In the genomic region with DNA sequence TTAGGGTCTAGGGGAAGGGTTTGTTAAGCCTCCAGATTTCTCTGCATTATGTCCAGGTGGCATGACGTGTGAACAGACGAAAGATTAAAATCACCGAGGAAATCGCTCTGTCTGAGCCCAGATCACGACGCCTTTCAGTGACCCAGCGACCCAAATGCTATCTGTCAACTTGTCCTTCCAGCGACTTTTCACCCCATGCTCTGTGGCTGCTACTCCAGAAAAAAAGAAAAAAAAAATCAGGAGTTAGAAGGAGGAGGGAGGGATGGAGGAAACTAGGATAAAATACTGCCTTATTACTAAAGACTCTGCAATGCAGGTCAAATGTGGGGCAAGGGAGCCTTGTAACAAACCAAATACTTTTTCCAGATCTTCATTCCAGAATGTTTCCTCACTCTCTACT, we compare ENCODE assay signal across 16 cellular contexts.
DNase-seq lines count a peak whose midpoint lies in the region; ATAC-seq, FAIRE-seq and TF ChIP-seq lines count a peak whose summit lies in the region.
"Had no signal": no experiment of that assay in that cellular context is flagged by ENCODE, and none has a peak within 500 bp of the region (broad histone marks: within the 10 kb centered on the region; RNA-seq: fewer than 3 reads in every experiment).

No MANE protein-coding gene starts in this region.

- no peaks in the 10 kb centered on the region for H3K79me1 ChIP-seq in IMR-90 (ENCODE audit: low read depth in 1 of 2, low read length in 2 of 2)

- no peak for TF ChIP-seq CTCF in AG09309 (IDR thresholded peaks at IDR 0.05; ENCODE audit: control insufficient read depth, insufficient read depth, low read depth, low read length, missing control alignments)
- TF ChIP-seq CTCF in IMR-90 (conservative IDR thresholded peaks at IDR 0.05; ENCODE audit: low read depth, low read length), result no peak
- TF ChIP-seq CTCF in fibroblast of mammary gland (conservative IDR thresholded peaks at IDR 0.05; ENCODE audit: control insufficient read depth, insufficient read depth, low read depth, low read length), result no peak
- TF ChIP-seq CTCF in omental fat pad (IDR thresholded peaks at IDR 0.05), result no peak

- FAIRE-seq in small intestine (lab: Jason Lieb, UNC), result no peak
- FAIRE-seq: K562 had no signal

- WGBS in IMR-90 (ENCODE audit: extremely low coverage in 2 of 2, insufficient read length in 1 of 2), 2 experiments, result 60% methylated on average over 1 of the region's 8 CpGs; no CpG with 5 or more reads in 1 of the 2 experiments
- 58 to 79% (median 78%) methylated on average over 8 of the region's 8 CpGs for WGBS in small intestine, 3 donors

- no peaks in the 10 kb centered on the region for H4K20me1 ChIP-seq in IMR-90 (ENCODE audit: insufficient read depth, low read length)

- H3K4ac ChIP-seq in IMR-90 (ENCODE audit: low read depth, low read length), result no peak overlapping the region

- no peaks in the 10 kb centered on the region for H3K9me1 ChIP-seq in IMR-90 (ENCODE audit: insufficient read depth, low read length)

- no peak overlapping the region for H3K14ac ChIP-seq in IMR-90 (replicated peaks; ENCODE audit: low read depth, low read length)

- no peak overlapping the region for H4K91ac ChIP-seq in IMR-90 (ENCODE audit: insufficient read depth, low read depth, low read length)

- CTCF ChIA-PET in IMR-90 (lab: Yijun Ruan, JAX), result no interaction called here

- no peak for TF ChIP-seq POLR2A in IMR-90 (IDR thresholded peaks at IDR 0.05; ENCODE audit: low read depth, low read length)

- H3K27ac ChIP-seq in IMR-90 (ENCODE audit: insufficient read depth, low read length), result no peak overlapping the region
- no peak overlapping the region for H3K27ac ChIP-seq in small intestine (ENCODE audit: low read depth in 1 of 2, low read length in 1 of 2)
- H3K27ac ChIP-seq: SK-N-MC had no signal

- H3K9me3 ChIP-seq in IMR-90 (ENCODE audit: control insufficient read depth, insufficient read depth, low read length), result no peaks in the 10 kb centered on the region
- H3K9me3 ChIP-seq in small intestine (ENCODE audit: control insufficient read depth, low read depth), result no peaks in the 10 kb centered on the region
- H3K9me3 ChIP-seq: spleen had no signal

- peak; percentile 32 for DNase-seq in AG09309 (ENCODE audit: low read depth)
- peak; percentile 23 for DNase-seq in IMR-90
- peak; percentile 65 for DNase-seq in fibroblast of mammary gland (ENCODE audit: low read depth)
- DNase-seq in omental fat pad (ENCODE audit: low spot score), result no peak
- no peak for DNase-seq in amygdala (lab: John Stamatoyannopoulos, UW)
- DNase-seq in small intestine, result no peak
- no peak for DNase-seq in NAMALWA (ENCODE audit: low spot score)
- DNase-seq in stimulated activated naive CD8-positive, alpha-beta T cell treated with anti-CD3 and anti-CD28 coated beads, Interleukin-15, amount 100 ng/mL, for 72 hours, result no peak
- DNase-seq: AML-193, cerebellar nuclear complex, DMS153, hippocampal formation, NCI-H1105 treated with DMSO at 0.1 percent for 48 hours, spleen had no signal

- H2BK120ac ChIP-seq in IMR-90 (ENCODE audit: low read depth, low read length), result no peak overlapping the region

- no peak overlapping the region for H3K23ac ChIP-seq in IMR-90 (ENCODE audit: low read depth, low read length)

- H3K9ac ChIP-seq in IMR-90 (ENCODE audit: low read depth, low read length), result no peak overlapping the region

- H3K4me1 Mint-ChIP-seq in stimulated activated naive CD8-positive, alpha-beta T cell treated with anti-CD3 and anti-CD28 coated beads, Interleukin-15, amount 100 ng/mL, for 72 hours, result no peaks in the 10 kb centered on the region

- H2AFZ ChIP-seq in IMR-90 (replicated peaks; ENCODE audit: low read length, poor library complexity), result no peak overlapping the region

- H3K27me3 ChIP-seq in IMR-90 (ENCODE audit: control insufficient read depth, insufficient read depth, low read length) (no peaks in the 10 kb centered on the region), small intestine (ENCODE audit: control insufficient read depth in 2 of 2, insufficient read depth in 2 of 2, low read length in 2 of 2) (no peaks in the 10 kb centered on the region)
- H3K27me3 ChIP-seq: spleen had no signal

- H3K4me3 ChIP-seq in AG09309 (ENCODE audit: control insufficient read depth, low read depth, low read length), result no peak overlapping the region
- no peak overlapping the region for H3K4me3 ChIP-seq in IMR-90 (ENCODE audit: insufficient read depth, low read depth, low read length)
- no peak overlapping the region for H3K4me3 ChIP-seq in fibroblast of mammary gland (ENCODE audit: control insufficient read depth, low read depth, low read length)
- no peak overlapping the region for H3K4me3 ChIP-seq in small intestine (ENCODE audit: low read depth in 1 of 2, low read length in 2 of 2)
- H3K4me3 ChIP-seq: K562, SK-N-MC, spleen had no signal

- no peak overlapping the region for H2AK5ac ChIP-seq in IMR-90 (ENCODE audit: low read depth, low read length)

- no peaks in the 10 kb centered on the region for H3K27me3 Mint-ChIP-seq in stimulated activated naive CD8-positive, alpha-beta T cell treated with anti-CD3 and anti-CD28 coated beads, Interleukin-15, amount 100 ng/mL, for 72 hours

- no peak overlapping the region for H3K4me3 Mint-ChIP-seq in stimulated activated naive CD8-positive, alpha-beta T cell treated with anti-CD3 and anti-CD28 coated beads, Interleukin-15, amount 100 ng/mL, for 72 hours

- H3K4me2 ChIP-seq in IMR-90 (ENCODE audit: low read depth, low read length), result no peak overlapping the region

- peaks cover 0 to 5% of the 10 kb centered on the region in 2 donors for H3K9me3 Mint-ChIP-seq in stimulated activated naive CD8-positive, alpha-beta T cell treated with anti-CD3 and anti-CD28 coated beads, Interleukin-15, amount 100 ng/mL, for 72 hours

- in situ Hi-C loops in IMR-90 (cut with MboI; ENCODE audit: low sequenced_read_pairs), result no loop called here

- no peak overlapping the region for H2BK20ac ChIP-seq in IMR-90 (ENCODE audit: low read depth, low read length)

- POLR2A ChIA-PET in IMR-90 (lab: Charles Lee; ENCODE audit: unreplicated experiment), result no interaction called here

- no peaks in the 10 kb centered on the region for H3K4me1 ChIP-seq in IMR-90 (ENCODE audit: control insufficient read depth, insufficient read depth, low read length)
- no peaks in the 10 kb centered on the region for H3K4me1 ChIP-seq in small intestine (ENCODE audit: control insufficient read depth in 2 of 2, insufficient read depth in 1 of 2, low read depth in 1 of 2, low read length in 1 of 2)
- H3K4me1 ChIP-seq: spleen had no signal

- no peak overlapping the region for H2AK9ac ChIP-seq in IMR-90 (replicated peaks; ENCODE audit: low read depth, low read length, poor library complexity)

- H4K5ac ChIP-seq in IMR-90 (ENCODE audit: low read depth, low read length), result no peak overlapping the region

- no peak for TF ChIP-seq RAD21 in IMR-90 (IDR thresholded peaks at IDR 0.05; ENCODE audit: low read length)

- dilution Hi-C loops in IMR-90 (cut with HindIII; ENCODE audit: low sequenced_read_pairs, unreplicated experiment), result no loop called here

- no peak overlapping the region for H3K27ac Mint-ChIP-seq in stimulated activated naive CD8-positive, alpha-beta T cell treated with anti-CD3 and anti-CD28 coated beads, Interleukin-15, amount 100 ng/mL, for 72 hours

- H3K56ac ChIP-seq in IMR-90 (ENCODE audit: extremely low read depth, insufficient read depth, low read length), result no peak overlapping the region

- no peak overlapping the region for H2BK5ac ChIP-seq in IMR-90 (ENCODE audit: low read depth, low read length, poor library complexity, severe bottlenecking)

- no peak overlapping the region for H4K8ac ChIP-seq in IMR-90 (ENCODE audit: low read depth in 2 of 2, low read length in 2 of 2)

- H3K18ac ChIP-seq in IMR-90 (ENCODE audit: low read depth, low read length), result no peak overlapping the region

- ATAC-seq in IMR-90 (ENCODE audit: low read depth) (no peak), omental fat pad (ENCODE audit: low FRiP score) (peak; percentile 67)
- ATAC-seq in stimulated activated naive CD8-positive, alpha-beta T cell treated with anti-CD3 and anti-CD28 coated beads, Interleukin-15, amount 100 ng/mL, for 72 hours, result no peak
- ATAC-seq: K562 had no signal

- H2BK15ac ChIP-seq in IMR-90 (ENCODE audit: low read depth, low read length), result no peak overlapping the region

- H3K36me3 ChIP-seq in IMR-90 (ENCODE audit: control insufficient read depth, insufficient read depth, low read length) (no peaks in the 10 kb centered on the region), small intestine (ENCODE audit: control insufficient read depth in 2 of 2, insufficient read depth in 2 of 2, low read length in 2 of 2) (no peaks in the 10 kb centered on the region)
- H3K36me3 ChIP-seq: spleen had no signal

- BruUV-seq in IMR-90 (replicated peaks; lab: Mats Ljungman, UMichigan), result no TSS peak

- intact Hi-C loops in IMR-90 (cut with micrococcal nuclease), result no loop called here

TF ChIP-seq in IMR-90, 13 proteins besides CTCF, POLR2A, EP300 and RAD21 (continues in another document):
- no peak for TF ChIP-seq MXI1 (IDR thresholded peaks at IDR 0.05; ENCODE audit: borderline replicate concordance, low read depth, low read length)
- TF ChIP-seq CEBPB (IDR thresholded peaks at IDR 0.05; ENCODE audit: low read depth, low read length), result no peak
- TF ChIP-seq SMC3 (IDR thresholded peaks at IDR 0.05; ENCODE audit: low read depth, low read length), result no peak
- TF ChIP-seq USF2 (IDR thresholded peaks at IDR 0.05; ENCODE audit: low read depth, low read length), result no peak
- no peak for TF ChIP-seq NFE2L2 (IDR thresholded peaks at IDR 0.05; ENCODE audit: low read depth, low read length)
- no peak for TF ChIP-seq ELK1 (IDR thresholded peaks at IDR 0.05; ENCODE audit: borderline replicate concordance, low read depth, low read length)
- no peak for TF ChIP-seq CHD1 (IDR thresholded peaks at IDR 0.05; ENCODE audit: low read depth, low read length)
- TF ChIP-seq MAZ (IDR thresholded peaks at IDR 0.05; ENCODE audit: borderline replicate concordance, low read depth, low read length), result no peak
- no peak for TF ChIP-seq MAFK (IDR thresholded peaks at IDR 0.05; ENCODE audit: low read depth, low read length)

Comparison
In these comparisons a context has a peak if more than half of its experiments do, and no peak if none do; other contexts are left out.
1. DNase-seq: peak in AG09309 (single experiment), IMR-90 (single experiment) and fibroblast of mammary gland (single experiment); none in omental fat pad (single experiment), amygdala (0 of 56), small intestine (single experiment), NAMALWA (single experiment) and stimulated activated naive CD8-positive, alpha-beta T cell treated with anti-CD3 and anti-CD28 coated beads, Interleukin-15, amount 100 ng/mL, for 72 hours (0 of 2).